Comparison of ENCODE assay signal across 24 cellular contexts in the genomic region with DNA sequence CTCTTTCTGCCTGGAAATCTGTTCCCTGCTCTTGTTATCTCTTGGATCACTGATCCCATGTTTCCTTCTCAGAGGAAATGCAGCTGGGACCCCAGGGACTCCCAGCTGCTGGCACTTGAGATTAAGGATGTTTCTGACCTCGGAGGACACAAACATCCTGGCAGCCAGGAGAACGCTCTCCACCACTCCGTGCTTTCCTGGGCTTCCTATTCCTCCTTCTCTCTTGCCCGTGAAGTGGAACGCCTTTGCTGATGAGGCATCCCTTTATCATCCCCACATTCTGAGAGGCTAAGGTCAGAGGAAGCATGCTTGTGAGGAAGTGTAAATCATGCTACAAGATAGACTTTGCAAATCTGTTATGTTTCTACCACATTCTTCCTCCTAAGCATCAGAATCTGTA. TPM values are rescaled to one million over a fixed set of nuclear protein-coding genes. Genes with fewer than 3 reads are reported as not detected.
DNase-seq lines count a peak whose midpoint lies in the region; ATAC-seq and TF ChIP-seq lines count a peak whose summit lies in the region.
"Had no signal": no experiment of that assay in that cellular context is flagged by ENCODE, and none has a peak within 500 bp of the region (broad histone marks: within the 10 kb centered on the region; RNA-seq: fewer than 3 reads in every experiment).

No MANE protein-coding gene starts in this region.

- H3K36me3 ChIP-seq in RWPE2 (ENCODE audit: low read depth) = peaks cover 87% of the 10 kb centered on the region
- H3K36me3 ChIP-seq: ovary had no signal

- H3K4me3 Mint-ChIP-seq in stimulated activated naive B cell treated with anti-CD40 and anti-IgM and Interleukin-4, amounts not matched to agents 10 μg/mL and 1 μg/mL and 100 μg/mL, for 72 hours = no peak overlapping the region
- H3K4me3 Mint-ChIP-seq in activated CD8-positive, alpha-beta memory T cell treated with anti-CD3 and anti-CD28 coated beads, Interleukin-2, amount 10 ng/mL, durations not matched to agents 7 days and 5 days = no peak overlapping the region
- H3K4me3 Mint-ChIP-seq: activated CD4-positive, alpha-beta memory T cell treated with anti-CD3 and anti-CD28 coated beads, Interleukin-2, amount 10 ng/mL, durations not matched to agents 7 days and 5 days; activated T-cell treated with anti-CD3 and anti-CD28 coated beads, Interleukin-2, amount 50 U/mL, for 72 hours; WTC11 had no signal

- H3K4me3 ChIP-seq in RWPE2 (ENCODE audit: severe bottlenecking) (no peak overlapping the region), foreskin fibroblast (ENCODE audit: low read depth in 1 of 2, low read length in 2 of 2) (no peak overlapping the region)
- H3K4me3 ChIP-seq: ovary, thoracic aorta had no signal

- no peak overlapping the region for H3K27ac ChIP-seq in RWPE2 (ENCODE audit: poor library complexity, severe bottlenecking)
- H3K27ac ChIP-seq: 22Rv1, ovary, thoracic aorta had no signal

- H3K27me3 Mint-ChIP-seq in stimulated activated naive B cell treated with anti-CD40 and anti-IgM and Interleukin-4, amounts not matched to agents 10 μg/mL and 1 μg/mL and 100 μg/mL, for 72 hours = no peaks in the 10 kb centered on the region
- H3K27me3 Mint-ChIP-seq in activated CD8-positive, alpha-beta memory T cell treated with anti-CD3 and anti-CD28 coated beads, Interleukin-2, amount 10 ng/mL, durations not matched to agents 7 days and 5 days = peaks cover 4% of the 10 kb centered on the region

- no peak for TF ChIP-seq CTCF in RWPE2 (IDR thresholded peaks at IDR 0.05; ENCODE audit: poor library complexity, severe bottlenecking)
- TF ChIP-seq CTCF in foreskin fibroblast (IDR thresholded peaks at IDR 0.05; ENCODE audit: low read depth, low read length) = no peak

- peaks cover under 1% of the 10 kb centered on the region for H3K4me1 ChIP-seq in RWPE2 (ENCODE audit: insufficient read depth, poor library complexity, severe bottlenecking)

- CTCF ChIA-PET in activated CD8-positive, alpha-beta memory T cell treated with anti-CD3 and anti-CD28 coated beads, Interleukin-2, amount 10 ng/mL, durations not matched to agents 7 days and 5 days (lab: Charles Lee) = no interaction called here

- peaks cover 6 to 7% of the 10 kb centered on the region in 2 donors for H3K9me3 Mint-ChIP-seq in stimulated activated naive B cell treated with anti-CD40 and anti-IgM and Interleukin-4, amounts not matched to agents 10 μg/mL and 1 μg/mL and 100 μg/mL, for 72 hours
- peaks cover 25% of the 10 kb centered on the region for H3K9me3 Mint-ChIP-seq in activated CD8-positive, alpha-beta memory T cell treated with anti-CD3 and anti-CD28 coated beads, Interleukin-2, amount 10 ng/mL, durations not matched to agents 7 days and 5 days (ENCODE audit: low read depth)

- peaks cover 31 to 44% of the 10 kb centered on the region in 2 donors for H3K4me1 Mint-ChIP-seq in stimulated activated naive B cell treated with anti-CD40 and anti-IgM and Interleukin-4, amounts not matched to agents 10 μg/mL and 1 μg/mL and 100 μg/mL, for 72 hours
- peaks cover 3% of the 10 kb centered on the region for H3K4me1 Mint-ChIP-seq in activated CD8-positive, alpha-beta memory T cell treated with anti-CD3 and anti-CD28 coated beads, Interleukin-2, amount 10 ng/mL, durations not matched to agents 7 days and 5 days
- H3K4me1 Mint-ChIP-seq: WTC11 had no signal

- no peak for ATAC-seq in RWPE2 (ENCODE audit: low read depth)
- ATAC-seq in stimulated activated naive B cell treated with anti-CD40 and anti-IgM and Interleukin-4, amounts not matched to agents 10 μg/mL and 1 μg/mL and 100 μg/mL, for 72 hours (replicated peaks) = no peak
- ATAC-seq in activated CD8-positive, alpha-beta memory T cell treated with anti-CD3 and anti-CD28 coated beads, Interleukin-2, amount 10 ng/mL, durations not matched to agents 7 days and 5 days = no peak
- ATAC-seq: activated T-cell treated with anti-CD3 and anti-CD28 coated beads, Interleukin-2, amount 50 U/mL, for 72 hours; HCT116; left cardiac atrium; WTC11 had no signal

- DNase-seq in DMS 273 (lab: John Stamatoyannopoulos, UW; ENCODE audit: unreplicated experiment) = peak; percentile 17
- DNase-seq in DMS 273 treated with DMSO at 0.1 percent for 48 hours (lab: John Stamatoyannopoulos, UW) = no peak
- peak; percentile 37 for DNase-seq in RWPE2 (ENCODE audit: low spot score)
- DNase-seq in foreskin fibroblast = peak; percentile 48 to 60
- DNase-seq in stimulated activated naive B cell treated with anti-CD40 and anti-IgM and Interleukin-4, amounts not matched to agents 10 μg/mL and 1 μg/mL and 100 μg/mL, for 72 hours = no peak
- DNase-seq in posterior vena cava (ENCODE audit: low spot score) = no peak
- DNase-seq in activated CD8-positive, alpha-beta memory T cell treated with anti-CD3 and anti-CD28 coated beads, Interleukin-2, amount 10 ng/mL, durations not matched to agents 7 days and 5 days = no peak
- no peak for DNase-seq in anterior cingulate cortex (lab: John Stamatoyannopoulos, UW)
- DNase-seq: activated CD4-positive, alpha-beta memory T cell treated with anti-CD3 and anti-CD28 coated beads, Interleukin-2, amount 10 ng/mL, durations not matched to agents 7 days and 5 days; activated T-cell treated with anti-CD3 and anti-CD28 coated beads, Interleukin-2, amount 50 U/mL, for 72 hours; caudate nucleus; effector CD8-positive, alpha-beta T cell; left cardiac atrium; NCI-H1694; NCI-H446 treated with DMSO at 0.1 percent for 48 hours; ovary; Right ventricle myocardium superior; stimulated activated CD4-positive, alpha-beta T cell treated with anti-CD3 and anti-CD28 coated beads, Interleukin-2, amount 100 ng/mL, for 48 hours; T-helper 1 cell had no signal

- no peaks in the 10 kb centered on the region for H3K27me3 ChIP-seq in RWPE2 (ENCODE audit: insufficient read depth, poor library complexity, severe bottlenecking)
- H3K27me3 ChIP-seq: BLaER1 treated with 17β-estradiol and CSF1 and Interleukin-3, amounts not matched to agents 10 nM and 100 nM; ovary had no signal

- H3K9me3 ChIP-seq in RWPE2 (ENCODE audit: severe bottlenecking) = no peaks in the 10 kb centered on the region
- H3K9me3 ChIP-seq: ovary had no signal

- intact Hi-C loops in posterior vena cava (cut with DNase I) = no loop called here

- H3K27ac Mint-ChIP-seq in stimulated activated naive B cell treated with anti-CD40 and anti-IgM and Interleukin-4, amounts not matched to agents 10 μg/mL and 1 μg/mL and 100 μg/mL, for 72 hours = peak overlapping the region; percentile 47
- no peak overlapping the region for H3K27ac Mint-ChIP-seq in activated CD8-positive, alpha-beta memory T cell treated with anti-CD3 and anti-CD28 coated beads, Interleukin-2, amount 10 ng/mL, durations not matched to agents 7 days and 5 days
- H3K27ac Mint-ChIP-seq: activated CD4-positive, alpha-beta memory T cell treated with anti-CD3 and anti-CD28 coated beads, Interleukin-2, amount 10 ng/mL, durations not matched to agents 7 days and 5 days; activated T-cell treated with anti-CD3 and anti-CD28 coated beads, Interleukin-2, amount 50 U/mL, for 72 hours; WTC11 had no signal

- H3K36me3 Mint-ChIP-seq in stimulated activated naive B cell treated with anti-CD40 and anti-IgM and Interleukin-4, amounts not matched to agents 10 μg/mL and 1 μg/mL and 100 μg/mL, for 72 hours = peaks cover 72 to 88% of the 10 kb centered on the region in 2 donors
- peaks cover 31% of the 10 kb centered on the region for H3K36me3 Mint-ChIP-seq in activated CD8-positive, alpha-beta memory T cell treated with anti-CD3 and anti-CD28 coated beads, Interleukin-2, amount 10 ng/mL, durations not matched to agents 7 days and 5 days

RNA-seq across cellular contexts. Expression of gene LDHAL6B, which starts 25.7 kb away (rescaled TPM):
- total RNA-seq in posterior vena cava = not detected
- not detected for total RNA-seq in activated CD8-positive, alpha-beta memory T cell treated with anti-CD3 and anti-CD28 coated beads, Interleukin-2, amount 10 ng/mL, durations not matched to agents 7 days and 5 days
- total RNA-seq: activated CD4-positive, alpha-beta memory T cell treated with anti-CD3 and anti-CD28 coated beads, Interleukin-2, amount 10 ng/mL, durations not matched to agents 7 days and 5 days; activated T-cell treated with anti-CD3 and anti-CD28 coated beads, Interleukin-2, amount 50 U/mL, for 72 hours; left cardiac atrium; ovary; Right ventricle myocardium superior; thoracic aorta; WTC11 had no signal

Comparison
In these comparisons a context has a peak if more than half of its experiments do, and no peak if none do; other contexts are left out.
1. DNase-seq: peak in DMS 273 (single experiment), RWPE2 (single experiment) and foreskin fibroblast (2 of 2); none in DMS 273 treated with DMSO at 0.1 percent for 48 hours (single experiment), stimulated activated naive B cell treated with anti-CD40 and anti-IgM and Interleukin-4, amounts not matched to agents 10 μg/mL and 1 μg/mL and 100 μg/mL, for 72 hours (single experiment), posterior vena cava (single experiment), activated CD8-positive, alpha-beta memory T cell treated with anti-CD3 and anti-CD28 coated beads, Interleukin-2, amount 10 ng/mL, durations not matched to agents 7 days and 5 days (single experiment) and anterior cingulate cortex (0 of 58).